ENCODE assay signal across 24 cellular contexts in the genomic region with DNA sequence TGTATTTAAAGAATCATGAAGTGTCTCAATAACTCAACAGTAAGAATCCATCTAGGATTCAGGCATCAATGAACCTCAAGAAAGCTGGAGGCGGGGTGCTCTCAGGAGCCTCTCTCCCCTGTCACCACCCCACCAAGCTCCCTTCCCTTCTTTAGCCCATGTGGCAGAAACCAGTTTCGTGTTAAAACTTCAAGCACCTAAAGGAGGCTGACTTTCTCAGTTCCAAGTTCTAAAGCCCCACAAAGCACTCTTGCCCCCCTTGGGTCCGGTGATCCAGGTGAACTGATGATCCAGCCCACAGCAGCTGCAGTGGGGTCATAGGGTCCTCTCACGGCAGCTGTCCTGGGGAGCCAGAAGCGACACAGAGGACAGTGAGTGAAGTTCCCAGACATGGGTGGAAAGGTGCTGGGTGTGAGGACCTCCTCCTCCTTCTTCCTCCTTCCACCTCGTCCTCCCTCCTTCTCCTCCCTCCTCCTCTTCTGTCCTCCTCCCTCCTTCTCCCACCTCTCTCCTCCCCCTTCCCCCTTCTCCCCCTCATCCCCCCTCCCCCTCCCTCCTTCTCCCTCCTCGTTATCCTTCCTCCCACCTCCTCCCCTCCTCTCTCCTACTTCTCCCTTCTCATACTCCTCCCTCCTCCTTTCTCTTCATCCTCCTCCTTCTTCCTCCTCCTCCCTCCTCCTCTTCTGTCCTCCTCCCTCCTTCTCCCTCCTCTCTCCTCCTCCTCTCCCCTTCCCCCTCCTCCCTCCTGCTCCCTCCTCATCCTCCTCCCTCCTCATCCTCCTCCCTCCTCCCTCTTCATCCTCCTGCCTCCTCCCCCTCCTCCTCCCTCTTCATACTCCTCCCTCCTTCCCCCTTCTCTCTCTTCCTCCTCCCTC.
"Had no signal": no experiment of that assay in that cellular context is flagged by ENCODE, and none has a peak within 500 bp of the region (broad histone marks: within the 10 kb centered on the region; RNA-seq: fewer than 3 reads in every experiment).

No MANE protein-coding gene starts in this region.

- H3K36me3 Mint-ChIP-seq: activated CD4-positive, alpha-beta memory T cell treated with anti-CD3 and anti-CD28 coated beads for 36 hours; brain had no signal

- H3K9me3 Mint-ChIP-seq: activated CD4-positive, alpha-beta T cell treated with anti-CD3 and anti-CD28 coated beads, Interleukin-2, amount 10 ng/mL, durations not matched to agents 24 days and 14 days; activated T-cell treated with anti-CD3 and anti-CD28 coated beads, Interleukin-2, amount 50 U/mL, for 4 hours had no signal

- H3K27ac Mint-ChIP-seq: activated B cell treated with CpG ODN at 0.5 μM for 24 hours; activated CD4-positive, alpha-beta memory T cell treated with anti-CD3 and anti-CD28 coated beads for 36 hours; activated CD4-positive, alpha-beta T cell treated with anti-CD3 and anti-CD28 coated beads, Interleukin-2, amount 10 ng/mL, durations not matched to agents 24 days and 14 days; activated naive CD4-positive, alpha-beta T cell treated with anti-CD3 and anti-CD28 coated beads, Interleukin-2, amount 50 U/mL, for 72 hours; activated naive CD8-positive, alpha-beta T cell treated with anti-CD3 and anti-CD28 coated beads, Interleukin-2, amount 50 U/mL, for 24 hours; brain; T-helper 17 cell had no signal

- H3K4me1 Mint-ChIP-seq: activated B cell treated with CpG ODN at 0.5 μM for 24 hours; activated CD4-positive, alpha-beta T cell treated with anti-CD3 and anti-CD28 coated beads, Interleukin-2, amount 10 ng/mL, durations not matched to agents 24 days and 14 days; activated naive CD8-positive, alpha-beta T cell treated with anti-CD3 and anti-CD28 coated beads, Interleukin-2, amount 50 U/mL, for 24 hours; T-helper 17 cell had no signal

- FAIRE-seq: astrocyte had no signal

- H3K4me3 Mint-ChIP-seq: activated B cell treated with CpG ODN at 0.5 μM for 24 hours; activated CD4-positive, alpha-beta memory T cell treated with anti-CD3 and anti-CD28 coated beads for 36 hours; activated CD4-positive, alpha-beta T cell treated with anti-CD3 and anti-CD28 coated beads, Interleukin-2, amount 10 ng/mL, durations not matched to agents 24 days and 14 days; activated naive CD8-positive, alpha-beta T cell treated with anti-CD3 and anti-CD28 coated beads, Interleukin-2, amount 50 U/mL, for 24 hours; activated T-cell treated with anti-CD3 and anti-CD28 coated beads, Interleukin-2, amount 50 U/mL, for 4 hours; brain; T-helper 17 cell had no signal

- DNase-seq: activated B cell treated with CpG ODN at 0.5 μM for 24 hours; activated CD4-positive, alpha-beta memory T cell treated with anti-CD3 and anti-CD28 coated beads for 36 hours; activated CD4-positive, alpha-beta T cell treated with anti-CD3 and anti-CD28 coated beads for 1 hour; activated CD4-positive, alpha-beta T cell treated with anti-CD3 and anti-CD28 coated beads, Interleukin-2, amount 10 ng/mL, durations not matched to agents 24 days and 14 days; activated CD8-positive, alpha-beta memory T cell treated with anti-CD3 and anti-CD28 coated beads for 24 hours; activated effector memory CD4-positive, alpha-beta T cell treated with anti-CD3 and anti-CD28 coated beads, Interleukin-2, amount 50 U/mL, for 16 hours; activated naive CD4-positive, alpha-beta T cell treated with Interleukin-2 at 50 U/mL for 16 hours; activated naive CD8-positive, alpha-beta T cell treated with anti-CD3 and anti-CD28 coated beads, Interleukin-2, amount 50 U/mL, for 24 hours; activated T-cell treated with anti-CD3 and anti-CD28 coated beads, Interleukin-2, amount 50 U/mL, for 4 hours; amygdala; Karpas-422; NCI-H1105 treated with DMSO at 0.1 percent for 48 hours; NCI-H1436 treated with DMSO at 0.1 percent for 48 hours; NCI-H187; NCI-H2081; NCI-H446; NCI-H524; PC-3; SHP77 treated with DMSO at 0.1 percent for 48 hours; T-helper 17 cell; T-helper 9 cell had no signal

- ATAC-seq: activated naive CD4-positive, alpha-beta T cell treated with anti-CD3 and anti-CD28 coated beads, Interleukin-2, amount 50 U/mL, for 72 hours; activated naive CD8-positive, alpha-beta T cell treated with anti-CD3 and anti-CD28 coated beads, Interleukin-2, amount 50 U/mL, for 24 hours; activated T-cell treated with anti-CD3 and anti-CD28 coated beads, Interleukin-2, amount 50 U/mL, for 4 hours; PC-3; T-helper 17 cell had no signal
